ENCODE assay signal across 9 cellular contexts in the genomic region with DNA sequence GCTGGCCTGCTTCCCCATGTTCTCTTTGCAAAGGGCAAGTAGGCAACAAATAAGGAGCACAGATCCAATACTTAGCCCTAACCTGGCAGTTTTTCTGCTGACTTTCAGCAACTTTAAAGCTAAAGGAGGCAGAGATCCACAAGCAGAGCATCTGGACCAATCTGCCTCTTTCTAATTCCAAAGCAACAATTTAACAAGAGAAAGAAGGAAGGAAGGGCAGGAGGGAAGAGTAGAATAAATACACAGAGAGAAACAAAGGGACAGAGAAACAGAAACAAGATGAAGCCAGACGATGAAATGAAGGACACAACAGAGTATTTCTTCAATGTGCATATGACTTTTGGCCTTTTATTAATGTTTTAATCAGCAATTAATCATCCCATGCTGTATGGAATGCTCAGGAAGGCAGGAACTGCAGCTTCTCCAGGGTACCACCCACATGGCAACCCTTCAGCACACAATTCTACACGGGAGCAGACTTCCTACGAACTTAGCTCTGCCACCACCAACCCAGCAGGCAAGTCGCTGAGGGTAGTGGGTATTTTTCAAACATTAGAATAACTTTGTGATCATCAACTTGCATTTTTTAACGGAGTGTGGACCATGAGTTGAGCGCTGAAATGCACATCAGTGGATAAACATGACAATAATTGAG. TPM values are rescaled to one million over a fixed set of nuclear protein-coding genes. Genes with fewer than 3 reads are reported as not detected.
DNase-seq lines count a peak whose midpoint lies in the region; ATAC-seq and TF ChIP-seq lines count a peak whose summit lies in the region.
"Had no signal": no experiment of that assay in that cellular context is flagged by ENCODE, and none has a peak within 500 bp of the region (broad histone marks: within the 10 kb centered on the region; RNA-seq: fewer than 3 reads in every experiment).

No MANE protein-coding gene starts in this region.

- TF ChIP-seq CTCF in OCI-LY1 (IDR thresholded peaks at IDR 0.05; ENCODE audit: low read length) (no peak), lower lobe of right lung (IDR thresholded peaks at IDR 0.05) (no peak), testis (IDR thresholded peaks at IDR 0.05) (no peak), lower leg skin (IDR thresholded peaks at IDR 0.05) (no peak)

- intact Hi-C loops in lower lobe of right lung (cut with DNase I), result no loop called here
- intact Hi-C loops in testis (cut with DNase I; ENCODE audit: low total_unique reads), result no loop called here
- intact Hi-C loops in lower leg skin (cut with DNase I; ENCODE audit: low total_unique reads), result no loop called here

- ATAC-seq in lower lobe of right lung, result no peak

- H3K27me3 ChIP-seq in OCI-LY1 (ENCODE audit: insufficient read depth, low read length) (no peaks in the 10 kb centered on the region), esophagus (ENCODE audit: control insufficient read depth in 1 of 2, insufficient read depth in 2 of 2, low read length in 2 of 2) (no peaks in the 10 kb centered on the region), lower lobe of right lung (ENCODE audit: low read depth) (no peaks in the 10 kb centered on the region), testis (no peaks in the 10 kb centered on the region)

- no peaks in the 10 kb centered on the region for H3K9me3 ChIP-seq in OCI-LY1 (ENCODE audit: low read length)
- H3K9me3 ChIP-seq in esophagus (ENCODE audit: control insufficient read depth in 2 of 2, insufficient read depth in 1 of 2, low read depth in 1 of 2, low read length in 1 of 2), result no peaks in the 10 kb centered on the region
- no peaks in the 10 kb centered on the region for H3K9me3 ChIP-seq in lower lobe of right lung
- no peaks in the 10 kb centered on the region for H3K9me3 ChIP-seq in testis

- peak overlapping the region; percentile 52 for H3K4me2 ChIP-seq in OCI-LY1 (ENCODE audit: low read length)

- TF ChIP-seq POLR2A in testis (IDR thresholded peaks at IDR 0.05) (no peak), lower leg skin (IDR thresholded peaks at IDR 0.05) (no peak), erythroblast (IDR thresholded peaks at IDR 0.05; ENCODE audit: low read length) (no peak)

- H3K36me3 ChIP-seq in OCI-LY1 (ENCODE audit: insufficient read depth, low read length) (peaks cover 24% of the 10 kb centered on the region), esophagus (ENCODE audit: control insufficient read depth in 2 of 2, insufficient read depth in 2 of 2, low read length in 1 of 2) (peaks cover 0 to 3% of the 10 kb centered on the region in 2 donors), lower lobe of right lung (peaks cover 46% of the 10 kb centered on the region), testis (ENCODE audit: low read depth, missing control alignments) (no peaks in the 10 kb centered on the region)

- H4K20me1 ChIP-seq in OCI-LY1 (ENCODE audit: insufficient read depth, low read length), result no peaks in the 10 kb centered on the region

- peaks cover 21% of the 10 kb centered on the region for H3K79me2 ChIP-seq in OCI-LY1 (ENCODE audit: insufficient read depth, low read length)

- H2AFZ ChIP-seq in OCI-LY1 (ENCODE audit: low read length), result no peak overlapping the region

- no peaks in the 10 kb centered on the region for H3K9me2 ChIP-seq in OCI-LY1 (ENCODE audit: low read depth, low read length)

- H3K4me1 ChIP-seq in OCI-LY1 (ENCODE audit: insufficient read depth, low read length, severe bottlenecking), result peaks cover 14% of the 10 kb centered on the region
- H3K4me1 ChIP-seq in esophagus (ENCODE audit: control insufficient read depth in 2 of 2, insufficient read depth in 2 of 2, low read length in 1 of 2), result no peaks in the 10 kb centered on the region
- peaks cover 15% of the 10 kb centered on the region for H3K4me1 ChIP-seq in lower lobe of right lung
- peaks cover 4% of the 10 kb centered on the region for H3K4me1 ChIP-seq in testis

- H3K27ac ChIP-seq in OCI-LY1 (ENCODE audit: low read depth, low read length, poor library complexity, severe bottlenecking) (peak overlapping the region; percentile 13), esophagus (ENCODE audit: low read depth in 2 of 2, low read length in 1 of 2) (peak overlapping the region; percentile 52 to 68), lower lobe of right lung (peak overlapping the region; percentile 1), testis (peak overlapping the region; percentile 7 to 48)

- WGBS in esophagus, 2 donors, result 14 to 24% methylated on average over 6 of the region's 6 CpGs
- 20 to 26% methylated on average over 6 of the region's 6 CpGs for WGBS in testis, 2 donors
- 12 to 15% methylated on average over 6 of the region's 6 CpGs for WGBS in lower leg skin, 2 donors

- no peaks in the 10 kb centered on the region for H3F3A ChIP-seq in OCI-LY1 (ENCODE audit: insufficient read depth, low read length)

- peak overlapping the region; percentile 31; the same call in 1 of the 2 replicates for H3K9ac ChIP-seq in OCI-LY1 (ENCODE audit: low read length)

- DNase-seq in lower lobe of right lung, result no peak
- no peak for DNase-seq in testis
- DNase-seq in lower leg skin (ENCODE audit: low spot score in 2 of 2), result no peak
- no peak for DNase-seq in erythroblast (lab: John Stamatoyannopoulos, UW)
- no peak for DNase-seq in HCEC 1CT
- DNase-seq: activated gamma-delta T cell treated with Interleukin-2 at 50 U/mL for 16 hours, NCI-H1048 had no signal

- peak overlapping the region; percentile 35 for H3K4me3 ChIP-seq in OCI-LY1 (ENCODE audit: low read depth, low read length, poor library complexity, severe bottlenecking)
- peak overlapping the region in 1 of 2 donors; percentile 4 for H3K4me3 ChIP-seq in esophagus (ENCODE audit: low read depth in 1 of 2, low read length in 2 of 2)
- peak overlapping the region; percentile 7 for H3K4me3 ChIP-seq in lower lobe of right lung
- H3K4me3 ChIP-seq in testis, result no peak overlapping the region
- no peak overlapping the region for H3K4me3 ChIP-seq in lower leg skin (ENCODE audit: low read depth, poor library complexity, severe bottlenecking)

RNA-seq across cellular contexts. Expression of a gene that starts 15.3 kb away (rescaled TPM):
- polyA plus RNA-seq in esophagus (1 to 10 TPM; 5.3 to 7.8 TPM), testis (ENCODE audit: insufficient read depth, low read depth, low replicate concordance) (16.4 TPM)
- total RNA-seq in lower lobe of right lung (32.1 TPM), testis (10 to 100 TPM; 23.6 to 34.6 TPM), lower leg skin (10 to 100 TPM; 11.8 to 16.0 (median 14.6) TPM)

Comparison
In these comparisons a context has a peak if more than half of its experiments do, and no peak if none do; other contexts are left out.
1. H3K27ac ChIP-seq: peak in every context shown above with its lines; median percentile 60 in esophagus; 28 in testis; 13 in OCI-LY1; 1 in lower lobe of right lung.
2. H3K4me3 ChIP-seq: peak in OCI-LY1 (single experiment) and lower lobe of right lung (single experiment); none in testis (0 of 2) and lower leg skin (single experiment).